ENCODE assay signal across 1 cellular context in genomic region chr5:65029178-65029577, GRCh38.
TF ChIP-seq lines count a peak whose summit lies in the region.

No MANE protein-coding gene starts in this region.

TF ChIP-seq in IMR-90, 13 proteins besides CTCF, POLR2A, EP300 and RAD21 (continued from another document):
- TF ChIP-seq MXI1 (IDR thresholded peaks at IDR 0.05; ENCODE audit: borderline replicate concordance, low read depth, low read length) (no peak), USF2 (IDR thresholded peaks at IDR 0.05; ENCODE audit: low read depth, low read length) (no peak)
TF ChIP-seq in IMR-90: peak in this region for 1.
